Comparison of ENCODE assay signal across 8 cellular contexts in the genomic region with DNA sequence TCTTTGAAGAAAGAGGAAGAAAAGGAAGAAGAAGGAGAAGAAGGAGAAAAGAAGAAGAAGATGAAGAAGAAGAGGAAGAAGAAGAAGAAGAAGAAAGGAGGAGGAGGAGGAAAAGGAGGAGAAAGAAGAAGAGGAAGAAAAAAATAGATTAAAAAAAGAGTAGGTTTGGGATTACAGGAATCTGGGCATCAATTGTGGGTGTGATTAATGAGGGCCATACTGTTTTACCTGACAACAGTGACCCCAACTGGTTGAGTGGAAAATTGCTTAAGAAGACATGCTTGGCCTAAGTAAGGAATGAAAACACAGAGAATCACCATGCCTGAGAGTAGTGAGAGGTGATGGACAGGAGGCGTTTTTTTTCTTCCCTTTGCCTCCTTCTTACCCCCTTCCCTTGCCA.
DNase-seq lines count a peak whose midpoint lies in the region; ATAC-seq, FAIRE-seq and TF ChIP-seq lines count a peak whose summit lies in the region.

No MANE protein-coding gene starts in this region.

- H3K27ac ChIP-seq in PC-3 (ENCODE audit: low read length) = no peak overlapping the region

- TF ChIP-seq CTCF in PC-3 (conservative IDR thresholded peaks at IDR 0.05; ENCODE audit: low read depth, low read length) = peak; percentile 70

- H3K27ac Mint-ChIP-seq in activated CD4-positive, alpha-beta T cell treated with anti-CD3 and anti-CD28 coated beads, Interleukin-2, amount 10 ng/mL, durations not matched to agents 24 days and 14 days = no peak overlapping the region

- no peaks in the 10 kb centered on the region for H3K79me2 ChIP-seq in PC-3 (ENCODE audit: low read length)

- no peaks in the 10 kb centered on the region for H3K9me3 ChIP-seq in PC-3 (ENCODE audit: low read length)

- H3K4me3 ChIP-seq in PC-3 (ENCODE audit: low read length) = no peak overlapping the region

- H3K27me3 ChIP-seq in PC-3 (ENCODE audit: low read length) = no peaks in the 10 kb centered on the region

- CTCF ChIA-PET in PC-3 (lab: Charles Lee) = no interaction called here

- no peaks in the 10 kb centered on the region for H3K36me3 Mint-ChIP-seq in activated CD4-positive, alpha-beta T cell treated with anti-CD3 and anti-CD28 coated beads, Interleukin-2, amount 10 ng/mL, durations not matched to agents 24 days and 14 days (ENCODE audit: low read depth)

- H3K9ac ChIP-seq in PC-3 (ENCODE audit: low read length) = no peak overlapping the region

- no peaks in the 10 kb centered on the region for H3K9me3 Mint-ChIP-seq in activated CD4-positive, alpha-beta T cell treated with anti-CD3 and anti-CD28 coated beads, Interleukin-2, amount 10 ng/mL, durations not matched to agents 24 days and 14 days

- no peak overlapping the region for H3K4me2 ChIP-seq in PC-3 (ENCODE audit: low read length)

- peaks cover 3% of the 10 kb centered on the region; the same call in 1 of the 2 replicates for H3K4me1 ChIP-seq in PC-3 (ENCODE audit: insufficient read depth, low read length)

- no peaks in the 10 kb centered on the region for H3F3A ChIP-seq in PC-3 (ENCODE audit: low read length, unreplicated experiment)

- POLR2A ChIA-PET in PC-3 (lab: Charles Lee; ENCODE audit: unreplicated experiment) = no interaction called here

- H3K27me3 Mint-ChIP-seq in activated CD4-positive, alpha-beta T cell treated with anti-CD3 and anti-CD28 coated beads, Interleukin-2, amount 10 ng/mL, durations not matched to agents 24 days and 14 days = no peaks in the 10 kb centered on the region

- H3K4me1 Mint-ChIP-seq in activated CD4-positive, alpha-beta T cell treated with anti-CD3 and anti-CD28 coated beads, Interleukin-2, amount 10 ng/mL, durations not matched to agents 24 days and 14 days = no peaks in the 10 kb centered on the region

- no TSS peak for BruUV-seq in PC-3 (replicated peaks; lab: Mats Ljungman, UMichigan)

- no peaks in the 10 kb centered on the region for H3K9me2 ChIP-seq in PC-3 (replicated peaks; ENCODE audit: low read length)

- no peaks in the 10 kb centered on the region for H4K20me1 ChIP-seq in PC-3 (ENCODE audit: low read length)

- FAIRE-seq in frontal cortex (lab: Jason Lieb, UNC) = no peak

- H3K36me3 ChIP-seq in PC-3 (ENCODE audit: low read depth, low read length) = no peaks in the 10 kb centered on the region

- ATAC-seq in GM19468 (IDR thresholded peaks at IDR 0.05; ENCODE audit: extremely low read depth, unreplicated experiment) = peak; percentile 67
- ATAC-seq in HG03354 (IDR thresholded peaks at IDR 0.05; ENCODE audit: poor library complexity, severe bottlenecking, unreplicated experiment) = peak; percentile 94
- ATAC-seq in PC-3 = peak; percentile 62

- intact Hi-C loops in activated CD4-positive, alpha-beta T cell treated with anti-CD3 and anti-CD28 coated beads, Interleukin-2, amount 10 ng/mL, durations not matched to agents 24 days and 14 days (cut with micrococcal nuclease) = loop anchor here (2.0 to 5.0 kb wide), 2 partner anchors 272 to 757 kb away; no protein-coding TSS in a partner anchor
- intact Hi-C loops in PC-3 (cut with micrococcal nuclease) = loop anchor here (1.0 to 5.0 kb wide), 4 partner anchors 133 to 332 kb away; no protein-coding TSS in a partner anchor

- no peak overlapping the region for H2AFZ ChIP-seq in PC-3 (ENCODE audit: low read length)

- DNase-seq in activated CD4-positive, alpha-beta T cell treated with anti-CD3 and anti-CD28 coated beads, Interleukin-2, amount 10 ng/mL, durations not matched to agents 24 days and 14 days = peak; percentile 68
- DNase-seq in activated CD4-positive, alpha-beta T cell treated with anti-CD3 and anti-CD28 coated beads, Interleukin-2, amount 50 U/mL, for 48 hours = no peak
- peak; percentile 65 for DNase-seq in PC-3
- peak; percentile 67 for DNase-seq in globus pallidus (ENCODE audit: low spot score)
- no peak for DNase-seq in frontal cortex (ENCODE audit: low spot score in 2 of 2)
- DNase-seq in effector CD4-positive, alpha-beta T cell = no peak

- no peak overlapping the region for H3K4me3 Mint-ChIP-seq in activated CD4-positive, alpha-beta T cell treated with anti-CD3 and anti-CD28 coated beads, Interleukin-2, amount 10 ng/mL, durations not matched to agents 24 days and 14 days

Comparison
In these comparisons a context has a peak if more than half of its experiments do, and no peak if none do; other contexts are left out.
1. DNase-seq: peak in activated CD4-positive, alpha-beta T cell treated with anti-CD3 and anti-CD28 coated beads, Interleukin-2, amount 10 ng/mL, durations not matched to agents 24 days and 14 days (single experiment), PC-3 (single experiment) and globus pallidus (single experiment); none in activated CD4-positive, alpha-beta T cell treated with anti-CD3 and anti-CD28 coated beads, Interleukin-2, amount 50 U/mL, for 48 hours (0 of 2), frontal cortex (0 of 2) and effector CD4-positive, alpha-beta T cell (single experiment).
2. Peak in every context shown above with its lines, with median percentiles within 50 percentile points of each other: ATAC-seq.